In the genomic region with DNA sequence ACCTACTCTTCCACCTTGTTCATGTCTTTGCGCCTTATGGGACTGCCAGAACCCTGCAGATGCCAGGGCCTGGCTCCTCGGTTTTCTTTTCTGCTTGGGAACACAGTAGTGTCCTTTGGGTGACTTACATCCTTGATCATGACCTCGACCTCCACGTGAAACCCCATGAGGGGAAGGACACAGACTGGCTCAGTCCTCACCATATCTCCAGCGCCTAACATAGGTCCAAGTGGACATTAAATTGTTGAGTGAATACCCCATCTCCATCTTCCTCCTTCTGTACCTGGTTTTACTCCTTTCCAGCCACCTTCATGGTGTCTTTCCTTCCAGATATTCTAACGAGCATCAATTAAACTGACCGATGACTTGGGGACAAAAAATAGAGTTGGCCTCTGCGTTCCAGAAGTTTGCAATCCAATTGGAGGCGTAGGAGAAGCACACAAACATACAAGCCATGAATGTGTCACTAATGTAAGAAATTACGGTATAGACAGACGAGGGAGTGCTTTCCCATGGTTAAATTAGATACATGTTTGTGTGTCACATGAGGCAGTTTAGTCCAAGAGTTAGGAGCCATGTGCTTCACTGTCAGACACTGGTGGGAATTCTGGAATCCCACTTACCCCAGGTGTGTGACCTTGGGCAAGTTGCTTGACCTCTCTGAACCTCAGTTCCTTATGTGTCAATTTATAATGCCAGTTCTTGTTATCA, we compare ENCODE assay signal across 1 cellular context.
TF ChIP-seq lines count a peak whose summit lies in the region.

No MANE protein-coding gene starts in this region.

TF ChIP-seq in endothelial cell of umbilical vein, 7 proteins besides CTCF, POLR2A, EP300 and RAD21 (continued from another document):
- TF ChIP-seq, protein P1, sequence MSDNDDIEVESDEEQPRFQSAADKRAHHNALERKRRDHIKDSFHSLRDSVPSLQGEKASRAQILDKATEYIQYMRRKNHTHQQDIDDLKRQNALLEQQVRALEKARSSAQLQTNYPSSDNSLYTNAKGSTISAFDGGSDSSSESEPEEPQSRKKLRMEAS (IDR thresholded peaks at IDR 0.05; ENCODE audit: insufficient read depth, insufficient read length) = peak; percentile 24
- TF ChIP-seq POLR2AphosphoS5 (IDR thresholded peaks at IDR 0.05; ENCODE audit: insufficient read depth, low read depth, low read length) (no peak), GATA2 (IDR thresholded peaks at IDR 0.05; ENCODE audit: insufficient read depth, insufficient read length, low read depth, low read length) (no peak), EZH2 (IDR thresholded peaks at IDR 0.05; ENCODE audit: borderline replicate concordance, low read depth, low read length, severe bottlenecking) (no peak), MYC (IDR thresholded peaks at IDR 0.05; ENCODE audit: low read depth, low read length) (no peak)
